ENCODE assay signal across 16 cellular contexts in genomic region chr4:40245794-40246546, GRCh38. TPM values are rescaled to one million over a fixed set of nuclear protein-coding genes. Genes with fewer than 3 reads are reported as not detected.
DNase-seq lines count a peak whose midpoint lies in the region; ATAC-seq and TF ChIP-seq lines count a peak whose summit lies in the region.
"Had no signal": no experiment of that assay in that cellular context is flagged by ENCODE, and none has a peak within 500 bp of the region (broad histone marks: within the 10 kb centered on the region; RNA-seq: fewer than 3 reads in every experiment).

No MANE protein-coding gene starts in this region.

- H3K9me3 Mint-ChIP-seq in activated naive CD4-positive, alpha-beta T cell treated with anti-CD3 and anti-CD28 coated beads for 36 hours: no peaks in the 10 kb centered on the region
- no peaks in the 10 kb centered on the region for H3K9me3 Mint-ChIP-seq in effector memory CD8-positive, alpha-beta T cell
- no peaks in the 10 kb centered on the region for H3K9me3 Mint-ChIP-seq in stimulated activated naive B cell treated with anti-CD40 and anti-IgM and Interleukin-4, amounts not matched to agents 10 μg/mL and 1 μg/mL and 100 μg/mL, for 72 hours

- no peaks in the 10 kb centered on the region for H3K36me3 ChIP-seq in tibial artery
- H3K36me3 ChIP-seq: BE2C, cardiac muscle cell had no signal

- H3K4me1 ChIP-seq in tibial artery: no peaks in the 10 kb centered on the region
- H3K4me1 ChIP-seq: BE2C had no signal

- no peak for ATAC-seq in effector memory CD8-positive, alpha-beta T cell (replicated peaks)
- ATAC-seq in stimulated activated naive B cell treated with anti-CD40 and anti-IgM and Interleukin-4, amounts not matched to agents 10 μg/mL and 1 μg/mL and 100 μg/mL, for 72 hours (replicated peaks): no peak
- no peak for ATAC-seq in HG03045 (IDR thresholded peaks at IDR 0.05; ENCODE audit: unreplicated experiment)
- ATAC-seq: Right ventricle myocardium inferior had no signal

- peaks cover 57% of the 10 kb centered on the region for H3K36me3 Mint-ChIP-seq in activated naive CD4-positive, alpha-beta T cell treated with anti-CD3 and anti-CD28 coated beads for 36 hours (ENCODE audit: low read depth)
- H3K36me3 Mint-ChIP-seq in effector memory CD8-positive, alpha-beta T cell (ENCODE audit: insufficient read depth): peaks cover 93% of the 10 kb centered on the region
- H3K36me3 Mint-ChIP-seq in stimulated activated naive B cell treated with anti-CD40 and anti-IgM and Interleukin-4, amounts not matched to agents 10 μg/mL and 1 μg/mL and 100 μg/mL, for 72 hours: peaks cover 39 to 58% of the 10 kb centered on the region in 2 donors

- no peak overlapping the region for H3K4me3 Mint-ChIP-seq in activated naive CD4-positive, alpha-beta T cell treated with anti-CD3 and anti-CD28 coated beads for 36 hours
- peak overlapping the region; percentile 59 to 76 for H3K4me3 Mint-ChIP-seq in effector memory CD8-positive, alpha-beta T cell
- no peak overlapping the region for H3K4me3 Mint-ChIP-seq in stimulated activated naive B cell treated with anti-CD40 and anti-IgM and Interleukin-4, amounts not matched to agents 10 μg/mL and 1 μg/mL and 100 μg/mL, for 72 hours

- H3K27me3 Mint-ChIP-seq in activated naive CD4-positive, alpha-beta T cell treated with anti-CD3 and anti-CD28 coated beads for 36 hours (ENCODE audit: low read depth): no peaks in the 10 kb centered on the region
- no peaks in the 10 kb centered on the region for H3K27me3 Mint-ChIP-seq in effector memory CD8-positive, alpha-beta T cell
- no peaks in the 10 kb centered on the region for H3K27me3 Mint-ChIP-seq in stimulated activated naive B cell treated with anti-CD40 and anti-IgM and Interleukin-4, amounts not matched to agents 10 μg/mL and 1 μg/mL and 100 μg/mL, for 72 hours

- CTCF ChIA-PET in activated naive CD4-positive, alpha-beta T cell treated with anti-CD3 and anti-CD28 coated beads for 36 hours (lab: Charles Lee): interaction anchor here (1.1 to 1.9 kb wide), 2 partner anchors 37 to 61 kb away, joined by 3 to 9 read pairs; no protein-coding TSS in a partner anchor

- H3K4me1 Mint-ChIP-seq in activated naive CD4-positive, alpha-beta T cell treated with anti-CD3 and anti-CD28 coated beads for 36 hours (ENCODE audit: low read depth): peaks cover 90% of the 10 kb centered on the region
- peaks cover 69 to 79% of the 10 kb centered on the region in 2 donors for H3K4me1 Mint-ChIP-seq in effector memory CD8-positive, alpha-beta T cell (ENCODE audit: low read depth in 2 of 2)
- H3K4me1 Mint-ChIP-seq in stimulated activated naive B cell treated with anti-CD40 and anti-IgM and Interleukin-4, amounts not matched to agents 10 μg/mL and 1 μg/mL and 100 μg/mL, for 72 hours: peaks cover 54 to 78% of the 10 kb centered on the region in 2 donors

- H3K27ac Mint-ChIP-seq in activated naive CD4-positive, alpha-beta T cell treated with anti-CD3 and anti-CD28 coated beads for 36 hours: peak overlapping the region; percentile 81
- peak overlapping the region; percentile 94 to 99 for H3K27ac Mint-ChIP-seq in effector memory CD8-positive, alpha-beta T cell
- H3K27ac Mint-ChIP-seq in stimulated activated naive B cell treated with anti-CD40 and anti-IgM and Interleukin-4, amounts not matched to agents 10 μg/mL and 1 μg/mL and 100 μg/mL, for 72 hours: peak overlapping the region; percentile 84

- no peak for DNase-seq in activated naive CD4-positive, alpha-beta T cell treated with anti-CD3 and anti-CD28 coated beads for 36 hours
- no peak for DNase-seq in activated naive CD4-positive, alpha-beta T cell treated with anti-CD3 and anti-CD28 coated beads, Interleukin-2, amount 50 U/mL, for 16 hours
- DNase-seq in SW480 (ENCODE audit: low spot score) (peak; percentile 3), AG20443 (ENCODE audit: low spot score) (no peak), tibial artery (no peak)
- DNase-seq in effector memory CD8-positive, alpha-beta T cell: no peak
- DNase-seq in stimulated activated naive B cell treated with anti-CD40 and anti-IgM and Interleukin-4, amounts not matched to agents 10 μg/mL and 1 μg/mL and 100 μg/mL, for 72 hours: no peak
- DNase-seq: BE2C; NCI-H82; stimulated activated CD4-positive, alpha-beta T cell treated with anti-CD3 and anti-CD28 coated beads, Interleukin-1b, Interleukin-23, amount 100 ng/mL, for 48 hours had no signal

- H3K9me3 ChIP-seq in tibial artery: no peaks in the 10 kb centered on the region
- H3K9me3 ChIP-seq: BE2C had no signal

- H3K4me3 ChIP-seq in tibial artery: no peak overlapping the region
- H3K4me3 ChIP-seq: cardiac muscle cell had no signal

- no peak overlapping the region for H3K27ac ChIP-seq in tibial artery
- H3K27ac ChIP-seq: cardiac muscle cell had no signal

- no peaks in the 10 kb centered on the region for H3K27me3 ChIP-seq in tibial artery
- H3K27me3 ChIP-seq: BE2C, cardiac muscle cell had no signal

- intact Hi-C loops in activated naive CD4-positive, alpha-beta T cell treated with anti-CD3 and anti-CD28 coated beads for 36 hours (cut with micrococcal nuclease): no loop called here
- intact Hi-C loops in tibial artery (cut with DNase I; ENCODE audit: low total_unique reads): no loop called here

- no peak for TF ChIP-seq CTCF in tibial artery (IDR thresholded peaks at IDR 0.05)

RNA-seq across cellular contexts. Expression of gene RHOH, which starts 49.1 kb away (rescaled TPM):
- total RNA-seq in activated naive CD4-positive, alpha-beta T cell treated with anti-CD3 and anti-CD28 coated beads for 36 hours: 10 to 100 TPM; 87.5 to 92.7 TPM
- total RNA-seq: cardiac muscle cell, endothelial cell of umbilical vein, H4, kidney epithelial cell had no signal

Comparison
In these comparisons a context has a peak if more than half of its experiments do, and no peak if none do; other contexts are left out.
1. H3K4me3 Mint-ChIP-seq: peak in effector memory CD8-positive, alpha-beta T cell (2 of 2); none in activated naive CD4-positive, alpha-beta T cell treated with anti-CD3 and anti-CD28 coated beads for 36 hours (single experiment) and stimulated activated naive B cell treated with anti-CD40 and anti-IgM and Interleukin-4, amounts not matched to agents 10 μg/mL and 1 μg/mL and 100 μg/mL, for 72 hours (0 of 2).
2. Peak in every context shown above with its lines, with median percentiles within 50 percentile points of each other: H3K27ac Mint-ChIP-seq.